20 cellular contexts compared by ENCODE assay signal in the genomic region with DNA sequence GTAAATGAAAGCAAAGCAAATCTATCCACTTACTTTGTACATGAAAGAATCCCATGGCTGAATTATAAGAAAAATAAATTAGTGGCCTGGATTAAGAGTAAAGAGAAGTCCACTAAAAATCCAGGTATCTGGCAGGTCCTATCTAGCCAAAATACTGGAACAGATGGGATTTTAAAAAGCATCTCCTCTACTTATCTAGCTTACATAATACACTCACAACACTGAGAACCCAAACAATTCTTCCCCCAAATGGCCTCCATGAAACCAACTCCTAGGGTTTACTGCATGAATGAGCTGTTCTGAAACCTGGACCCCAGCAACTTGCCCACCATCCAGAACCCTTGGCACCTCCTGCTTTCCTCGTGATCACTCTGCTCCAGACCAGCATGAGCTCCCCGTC.
"Had no signal": no experiment of that assay in that cellular context is flagged by ENCODE, and none has a peak within 500 bp of the region (broad histone marks: within the 10 kb centered on the region; RNA-seq: fewer than 3 reads in every experiment).

No MANE protein-coding gene starts in this region.

- H3K36me3 ChIP-seq: pancreas, right lobe of liver, thoracic aorta, upper lobe of right lung had no signal

- ATAC-seq: esophagus mucosa; heart left ventricle; naive thymus-derived CD8-positive, alpha-beta T cell; pancreas; psoas muscle; right lobe of liver; upper lobe of right lung had no signal

- H3K9me3 Mint-ChIP-seq: naive thymus-derived CD8-positive, alpha-beta T cell; neural crest cell had no signal

- H3K27me3 Mint-ChIP-seq: naive thymus-derived CD8-positive, alpha-beta T cell had no signal

- H3K36me3 Mint-ChIP-seq: naive thymus-derived CD8-positive, alpha-beta T cell had no signal

- H3K4me1 Mint-ChIP-seq: naive thymus-derived CD8-positive, alpha-beta T cell had no signal

- H3K9me3 ChIP-seq: heart left ventricle, mucosa of descending colon, pancreas, psoas muscle, right lobe of liver, stomach, thoracic aorta, upper lobe of right lung had no signal

- H3K27ac ChIP-seq: pancreas, psoas muscle, right lobe of liver, upper lobe of right lung had no signal

- DNase-seq: cortex of kidney; effector memory CD4-positive, alpha-beta T cell; heart left ventricle; hippocampal formation; left colon; mucosa of descending colon; naive thymus-derived CD8-positive, alpha-beta T cell; occipital lobe; pancreas; psoas muscle; retina; right lobe of liver; stimulated activated CD4-positive, alpha-beta T cell treated with anti-CD3 and anti-CD28 coated beads, Interleukin-2, amount 100 ng/mL, for 24 hours; stimulated activated naive CD4-positive, alpha-beta T cell; stomach; substantia nigra; upper lobe of right lung had no signal

- H3K4me1 ChIP-seq: psoas muscle, right lobe of liver, upper lobe of right lung had no signal

- H3K27me3 ChIP-seq: heart left ventricle, pancreas, right lobe of liver, stomach, upper lobe of right lung had no signal

- H3K4me3 ChIP-seq: heart left ventricle, mucosa of descending colon, pancreas, psoas muscle, right lobe of liver, stomach, thoracic aorta, upper lobe of right lung had no signal

- H3K4me3 Mint-ChIP-seq: naive thymus-derived CD8-positive, alpha-beta T cell; neural crest cell had no signal
